27 cellular contexts compared by ENCODE assay signal in the genomic region with DNA sequence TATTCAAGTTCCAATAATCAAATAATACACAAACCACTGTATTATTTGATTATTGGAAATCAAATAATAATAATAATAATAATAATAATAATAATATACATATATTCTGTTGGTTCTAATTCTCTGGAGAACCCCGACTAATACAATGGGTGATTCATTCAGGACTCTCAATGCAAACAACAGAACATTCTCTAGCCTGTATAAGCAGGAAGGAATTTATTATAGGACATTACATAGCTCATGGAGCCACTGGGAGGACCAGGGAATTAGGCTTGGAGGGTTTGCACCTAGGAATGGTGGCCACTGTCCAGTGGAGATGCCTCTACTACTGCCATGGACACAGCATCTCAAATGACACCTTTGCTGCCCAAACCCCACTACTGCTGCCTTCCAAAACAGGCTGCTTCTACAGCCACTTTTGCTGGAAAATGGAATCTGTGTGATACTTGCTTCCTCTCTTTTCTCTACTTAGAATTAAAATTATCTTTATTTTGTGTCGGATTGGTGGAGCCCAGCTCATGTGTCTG.
"Had no signal": no experiment of that assay in that cellular context is flagged by ENCODE, and none has a peak within 500 bp of the region (broad histone marks: within the 10 kb centered on the region; RNA-seq: fewer than 3 reads in every experiment).

No MANE protein-coding gene starts in this region.

- H3K36me3 ChIP-seq: ascending aorta, WERI-Rb-1 had no signal

- DNase-seq: activated CD4-positive, alpha-beta T cell treated with anti-CD3 and anti-CD28 coated beads, Interleukin-2, amount 10 ng/mL, durations not matched to agents 24 days and 14 days; activated CD4-positive, alpha-beta T cell treated with anti-CD3 and anti-CD28 coated beads, Interleukin-2, amount 50 U/mL, for 4 hours; activated CD8-positive, alpha-beta T cell treated with anti-CD3 and anti-CD28 coated beads for 36 hours; activated gamma-delta T cell; activated naive CD4-positive, alpha-beta T cell treated with Interleukin-2 at 50 U/mL for 16 hours; activated naive CD8-positive, alpha-beta T cell treated with anti-CD3 and anti-CD28 coated beads, Interleukin-2, amount 10 ng/mL, durations not matched to agents 7 days and 5 days; activated T-cell treated with anti-CD3 and anti-CD28 coated beads, Interleukin-2, amount 50 U/mL, for 1 hour; amygdala; NCI-H1105; NCI-H1417 treated with DMSO at 0.1 percent for 48 hours; NCI-H187 treated with DMSO at 0.1 percent for 48 hours; NCI-H2081; NCI-H345; NCI-H510A; NCI-H526; NCI-H748 treated with DMSO at 0.1 percent for 48 hours; NK-92 treated with Interleukin-12 subunit alpha and Interleukin-12 subunit beta, amount 100 ng/mL, for 24 hours; PC-9; Right ventricle myocardium superior; T1000; WERI-Rb-1 had no signal

- ATAC-seq: activated CD8-positive, alpha-beta T cell treated with anti-CD3 and anti-CD28 coated beads for 36 hours; K562 had no signal

- H3K4me1 Mint-ChIP-seq: activated naive CD4-positive, alpha-beta T cell treated with anti-CD3 and anti-CD28 coated beads, Interleukin-2, amount 50 U/mL, for 24 hours; activated naive CD8-positive, alpha-beta T cell treated with anti-CD3 and anti-CD28 coated beads, Interleukin-2, amount 10 ng/mL, durations not matched to agents 7 days and 5 days had no signal

- H3K4me3 ChIP-seq: ascending aorta, K562, PC-9, SK-N-MC had no signal

- H3K4me2 ChIP-seq: PC-9 had no signal

- H2AFZ ChIP-seq: PC-9 had no signal

- H3K4me1 ChIP-seq: ascending aorta had no signal

- H3K4me3 Mint-ChIP-seq: activated CD4-positive, alpha-beta T cell treated with anti-CD3 and anti-CD28 coated beads, Interleukin-2, amount 10 ng/mL, durations not matched to agents 24 days and 14 days; activated CD8-positive, alpha-beta T cell treated with anti-CD3 and anti-CD28 coated beads for 36 hours; activated naive CD4-positive, alpha-beta T cell treated with anti-CD3 and anti-CD28 coated beads, Interleukin-2, amount 50 U/mL, for 24 hours; activated naive CD8-positive, alpha-beta T cell treated with anti-CD3 and anti-CD28 coated beads, Interleukin-2, amount 10 ng/mL, durations not matched to agents 7 days and 5 days had no signal

- H3K27ac Mint-ChIP-seq: activated CD4-positive, alpha-beta T cell treated with anti-CD3 and anti-CD28 coated beads, Interleukin-2, amount 10 ng/mL, durations not matched to agents 24 days and 14 days; activated CD8-positive, alpha-beta T cell treated with anti-CD3 and anti-CD28 coated beads for 36 hours; activated naive CD4-positive, alpha-beta T cell treated with anti-CD3 and anti-CD28 coated beads, Interleukin-2, amount 50 U/mL, for 24 hours; activated naive CD8-positive, alpha-beta T cell treated with anti-CD3 and anti-CD28 coated beads, Interleukin-2, amount 10 ng/mL, durations not matched to agents 7 days and 5 days; activated T-helper 2 cell treated with anti-CD3 and anti-CD28 coated beads, Interferon-gamma antibody, Interleukin-2, Interleukin-4, amounts not matched to agents 10 μg/mL and 5 μg/mL and 100 μg/mL, durations not matched to agents 14 hours and 24 hours and 36 hours had no signal

- H3K27ac ChIP-seq: ascending aorta, PC-9, RWPE1, SK-N-MC, WERI-Rb-1 had no signal

- H3K36me3 Mint-ChIP-seq: activated naive CD4-positive, alpha-beta T cell treated with anti-CD3 and anti-CD28 coated beads, Interleukin-2, amount 50 U/mL, for 24 hours; activated naive CD8-positive, alpha-beta T cell treated with anti-CD3 and anti-CD28 coated beads, Interleukin-2, amount 10 ng/mL, durations not matched to agents 7 days and 5 days had no signal

- H3K9me3 ChIP-seq: ascending aorta had no signal

- H3K9me3 Mint-ChIP-seq: activated naive CD4-positive, alpha-beta T cell treated with anti-CD3 and anti-CD28 coated beads, Interleukin-2, amount 50 U/mL, for 24 hours had no signal

- H3K27me3 ChIP-seq: ascending aorta had no signal
